23 cellular contexts compared by ENCODE assay signal in the genomic region with DNA sequence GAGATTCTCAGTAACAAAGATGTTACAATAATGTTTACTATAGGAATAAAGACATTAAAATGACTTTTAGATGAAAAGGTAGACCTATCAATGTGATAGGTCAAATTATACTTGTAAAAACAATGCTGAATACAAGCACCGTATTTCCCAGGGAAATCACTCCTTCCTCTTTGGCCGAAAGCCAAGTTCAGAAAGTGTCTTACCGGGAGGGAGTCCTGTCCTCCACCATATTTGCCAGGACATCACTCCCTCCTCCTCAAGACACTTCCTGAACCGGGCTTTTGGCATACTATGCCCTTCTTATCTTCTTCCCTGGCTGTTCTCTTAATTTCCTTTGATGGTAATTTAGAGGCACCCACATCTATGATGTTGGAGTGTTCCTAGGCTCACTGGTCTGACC.
"Had no signal": no experiment of that assay in that cellular context is flagged by ENCODE, and none has a peak within 500 bp of the region (broad histone marks: within the 10 kb centered on the region; RNA-seq: fewer than 3 reads in every experiment).

No MANE protein-coding gene starts in this region.

- H3K4me3 ChIP-seq: ascending aorta, colonic mucosa, heart left ventricle, lung, spleen, thoracic aorta, upper lobe of left lung had no signal

- H3K4me3 Mint-ChIP-seq: activated naive CD4-positive, alpha-beta T cell treated with anti-CD3 and anti-CD28 coated beads, Interleukin-2, amount 50 U/mL, for 24 hours; activated T-cell treated with anti-CD3 and anti-CD28 coated beads, Interleukin-2, amount 50 U/mL, for 72 hours; central memory CD8-positive, alpha-beta T cell; nephron; stimulated activated memory B cell treated with anti-CD40 and anti-IgM and Interleukin-4, amounts not matched to agents 10 μg/mL and 1 μg/mL and 100 μg/mL, for 72 hours had no signal

- H3K27ac ChIP-seq: ascending aorta, colonic mucosa, heart left ventricle, spleen, thoracic aorta, upper lobe of left lung, WERI-Rb-1 had no signal

- H3K27me3 ChIP-seq: ascending aorta, colonic mucosa, heart left ventricle, spleen, upper lobe of left lung had no signal

- H3K9me3 Mint-ChIP-seq: activated naive CD4-positive, alpha-beta T cell treated with anti-CD3 and anti-CD28 coated beads, Interleukin-2, amount 50 U/mL, for 24 hours; activated T-cell treated with anti-CD3 and anti-CD28 coated beads, Interleukin-2, amount 50 U/mL, for 72 hours; nephron; stimulated activated memory B cell treated with anti-CD40 and anti-IgM and Interleukin-4, amounts not matched to agents 10 μg/mL and 1 μg/mL and 100 μg/mL, for 72 hours had no signal

- H3K4me1 Mint-ChIP-seq: activated naive CD4-positive, alpha-beta T cell treated with anti-CD3 and anti-CD28 coated beads, Interleukin-2, amount 50 U/mL, for 24 hours; central memory CD8-positive, alpha-beta T cell; nephron; stimulated activated memory B cell treated with anti-CD40 and anti-IgM and Interleukin-4, amounts not matched to agents 10 μg/mL and 1 μg/mL and 100 μg/mL, for 72 hours had no signal

- H3K36me3 ChIP-seq: ascending aorta, colonic mucosa, heart left ventricle, spleen, thoracic aorta, upper lobe of left lung, WERI-Rb-1 had no signal

- H3K27ac Mint-ChIP-seq: activated naive CD4-positive, alpha-beta T cell treated with anti-CD3 and anti-CD28 coated beads, Interleukin-2, amount 50 U/mL, for 24 hours; activated T-cell treated with anti-CD3 and anti-CD28 coated beads, Interleukin-2, amount 50 U/mL, for 72 hours; nephron; stimulated activated memory B cell treated with anti-CD40 and anti-IgM and Interleukin-4, amounts not matched to agents 10 μg/mL and 1 μg/mL and 100 μg/mL, for 72 hours had no signal

- ATAC-seq: activated T-cell treated with anti-CD3 and anti-CD28 coated beads, Interleukin-2, amount 50 U/mL, for 72 hours; heart left ventricle; left lobe of liver; stimulated activated memory B cell treated with anti-CD40 and anti-IgM and Interleukin-4, amounts not matched to agents 10 μg/mL and 1 μg/mL and 100 μg/mL, for 72 hours had no signal

- H3K27me3 Mint-ChIP-seq: activated naive CD4-positive, alpha-beta T cell treated with anti-CD3 and anti-CD28 coated beads, Interleukin-2, amount 50 U/mL, for 24 hours; central memory CD8-positive, alpha-beta T cell; stimulated activated memory B cell treated with anti-CD40 and anti-IgM and Interleukin-4, amounts not matched to agents 10 μg/mL and 1 μg/mL and 100 μg/mL, for 72 hours had no signal

- H3K4me1 ChIP-seq: ascending aorta, colonic mucosa, heart left ventricle, spleen, upper lobe of left lung had no signal

- DNase-seq: activated CD4-positive, alpha-beta T cell treated with anti-CD3 and anti-CD28 coated beads for 1 hour; activated CD4-positive, alpha-beta T cell treated with anti-CD3 and anti-CD28 coated beads, Interleukin-2, amount 50 U/mL, for 4 hours; activated gamma-delta T cell; activated T-cell treated with anti-CD3 and anti-CD28 coated beads, Interleukin-2, amount 50 U/mL, for 72 hours; colonic mucosa; heart left ventricle; kidney; midbrain; occipital lobe; posterior cingulate gyrus; retina; spleen; stimulated activated CD4-positive, alpha-beta T cell treated with anti-CD3 and anti-CD28 coated beads, Interleukin-4, amount 100 ng/mL, for 4 hours; upper lobe of left lung; WERI-Rb-1 had no signal

- H3K36me3 Mint-ChIP-seq: activated naive CD4-positive, alpha-beta T cell treated with anti-CD3 and anti-CD28 coated beads, Interleukin-2, amount 50 U/mL, for 24 hours; stimulated activated memory B cell treated with anti-CD40 and anti-IgM and Interleukin-4, amounts not matched to agents 10 μg/mL and 1 μg/mL and 100 μg/mL, for 72 hours had no signal
